In the genomic region with DNA sequence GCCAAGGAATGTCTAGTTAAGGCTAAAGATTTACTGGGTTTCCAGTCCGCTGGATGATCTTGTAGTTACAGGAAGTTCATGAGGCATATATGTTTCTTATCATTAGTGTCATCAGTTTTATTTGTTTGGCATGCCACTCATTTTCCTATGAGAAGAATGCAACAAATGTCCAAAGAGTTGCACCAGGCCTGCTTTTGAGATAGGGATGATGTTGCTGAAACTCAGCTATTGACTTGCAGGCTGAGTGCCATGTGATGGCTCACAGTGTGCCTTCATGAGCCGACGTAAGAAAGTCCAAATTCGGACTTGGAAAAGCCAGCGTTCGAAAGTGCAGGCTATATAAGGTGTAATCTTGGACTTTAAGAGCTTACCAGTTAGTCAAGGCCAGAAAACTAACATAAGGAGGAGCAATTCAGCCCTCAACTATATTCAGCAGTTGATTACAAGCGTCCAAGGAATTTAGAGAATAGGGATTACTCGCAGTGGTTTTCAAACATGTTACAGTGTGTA, we compare ENCODE assay signal across 12 cellular contexts.
DNase-seq lines count a peak whose midpoint lies in the region; ATAC-seq, FAIRE-seq and TF ChIP-seq lines count a peak whose summit lies in the region.
"Had no signal": no experiment of that assay in that cellular context is flagged by ENCODE, and none has a peak within 500 bp of the region (broad histone marks: within the 10 kb centered on the region; RNA-seq: fewer than 3 reads in every experiment).

No MANE protein-coding gene starts in this region.

- H3K9me3 Mint-ChIP-seq in activated CD8-positive, alpha-beta memory T cell treated with anti-CD3 and anti-CD28 coated beads, Interleukin-2, amount 10 ng/mL, durations not matched to agents 7 days and 5 days (ENCODE audit: low read depth), result peaks cover 6% of the 10 kb centered on the region
- H3K9me3 Mint-ChIP-seq in activated T-helper 17 cell treated with anti-CD3 and anti-CD28 coated beads, Interleukin-2, amount 50 U/mL, for 72 hours, result peaks cover 3% of the 10 kb centered on the region

- no peak overlapping the region for H3K4me2 ChIP-seq in keratinocyte (ENCODE audit: control insufficient read depth, extremely low read depth, insufficient read depth, low read depth, low read length)

- WGBS in transverse colon (ENCODE audit: low coverage in 1 of 2), 2 donors, result 63 to 66% methylated on average over 1 to 8 of the region's 8 CpGs

- H3K4me3 Mint-ChIP-seq in activated CD8-positive, alpha-beta memory T cell treated with anti-CD3 and anti-CD28 coated beads, Interleukin-2, amount 10 ng/mL, durations not matched to agents 7 days and 5 days, result no peak overlapping the region
- H3K4me3 Mint-ChIP-seq in activated T-helper 17 cell treated with anti-CD3 and anti-CD28 coated beads, Interleukin-2, amount 50 U/mL, for 72 hours, result peak overlapping the region; percentile 46

- no peaks in the 10 kb centered on the region for H4K20me1 ChIP-seq in keratinocyte (ENCODE audit: control insufficient read depth, extremely low read depth, insufficient read depth, low read length)

- no peak overlapping the region for H2AFZ ChIP-seq in keratinocyte (ENCODE audit: control insufficient read depth, low read length)

- H3K36me3 Mint-ChIP-seq in activated CD8-positive, alpha-beta memory T cell treated with anti-CD3 and anti-CD28 coated beads, Interleukin-2, amount 10 ng/mL, durations not matched to agents 7 days and 5 days, result peaks cover 48% of the 10 kb centered on the region
- H3K36me3 Mint-ChIP-seq in activated T-helper 17 cell treated with anti-CD3 and anti-CD28 coated beads, Interleukin-2, amount 50 U/mL, for 72 hours (ENCODE audit: low read depth), result peaks cover 10% of the 10 kb centered on the region

- H3K79me2 ChIP-seq in keratinocyte (ENCODE audit: control insufficient read depth, insufficient read depth, low read length), result no peaks in the 10 kb centered on the region

- TF ChIP-seq CTCF in keratinocyte (optimal IDR thresholded peaks at IDR 0.05 in 1 of 3, IDR thresholded peaks at IDR 0.05 in 1 of 3, conservative IDR thresholded peaks at IDR 0.05 in 1 of 3; ENCODE audit: extremely low read depth in 1 of 3, insufficient read depth in 2 of 3, low read length in 3 of 3) (no peak), transverse colon (IDR thresholded peaks at IDR 0.05) (no peak)

- in situ Hi-C loops in transverse colon (cut with MboI; ENCODE audit: low pct_ligation_motif_present in 1 of 4, low pct_unique_long_range_greater_than_20kb in 1 of 4, low sequenced_read_pairs in 3 of 4), result no loop called here

- H3K4me3 ChIP-seq in keratinocyte (ENCODE audit: control insufficient read depth in 2 of 3, extremely low read depth in 1 of 3, insufficient read depth in 2 of 3, low read depth in 1 of 3, low read length in 3 of 3) (no peak overlapping the region), transverse colon (no peak overlapping the region)

- H3K36me3 ChIP-seq in keratinocyte (ENCODE audit: control insufficient read depth in 2 of 2, extremely low read depth in 1 of 2, insufficient read depth in 2 of 2, low read length in 2 of 2) (peaks cover 0 to 2% of the 10 kb centered on the region in 2 experiments), transverse colon (no peaks in the 10 kb centered on the region)

- peak overlapping the region; percentile 65 for H3K27ac Mint-ChIP-seq in activated CD8-positive, alpha-beta memory T cell treated with anti-CD3 and anti-CD28 coated beads, Interleukin-2, amount 10 ng/mL, durations not matched to agents 7 days and 5 days
- peak overlapping the region; percentile 47 for H3K27ac Mint-ChIP-seq in activated T-helper 17 cell treated with anti-CD3 and anti-CD28 coated beads, Interleukin-2, amount 50 U/mL, for 72 hours

- intact Hi-C loops in transverse colon (cut with DNase I; ENCODE audit: low total_unique reads), result loop anchor here (2.0 to 10.0 kb wide), 3 partner anchors 36 to 132 kb away; partner anchors contain the start of gene RIN3

- dilution Hi-C loops in keratinocyte (cut with MboI; ENCODE audit: extremely low pct_ligation_motif_present, low sequenced_read_pairs), result no loop called here

- no peak for DNase-seq in activated CD8-positive, alpha-beta memory T cell treated with anti-CD3 and anti-CD28 coated beads, Interleukin-2, amount 10 ng/mL, durations not matched to agents 7 days and 5 days
- no peak for DNase-seq in activated CD8-positive, alpha-beta memory T cell treated with anti-CD3 and anti-CD28 coated beads for 24 hours
- DNase-seq in keratinocyte (ENCODE audit: low read depth, low spot score) (no peak), transverse colon (peak; percentile 46), cerebellar cortex (ENCODE audit: low spot score) (no peak), NCI-H1105 (lab: John Stamatoyannopoulos, UW) (no peak)
- DNase-seq: SHP77; stimulated activated CD4-positive, alpha-beta T cell treated with anti-CD3 and anti-CD28 coated beads, Interleukin-4, amount 100 ng/mL, for 24 hours had no signal

- no peak overlapping the region for H3K9ac ChIP-seq in keratinocyte (ENCODE audit: control insufficient read depth, extremely low read depth, insufficient read depth, low read length)

- H3K4me1 ChIP-seq in keratinocyte (ENCODE audit: control insufficient read depth, extremely low read depth, insufficient read depth, low read length) (peaks cover 6% of the 10 kb centered on the region), transverse colon (peaks cover 28 to 53% (median 31%) of the 10 kb centered on the region in 4 donors)

- peaks cover 61% of the 10 kb centered on the region for H3K4me1 Mint-ChIP-seq in activated CD8-positive, alpha-beta memory T cell treated with anti-CD3 and anti-CD28 coated beads, Interleukin-2, amount 10 ng/mL, durations not matched to agents 7 days and 5 days
- peaks cover 30% of the 10 kb centered on the region for H3K4me1 Mint-ChIP-seq in activated T-helper 17 cell treated with anti-CD3 and anti-CD28 coated beads, Interleukin-2, amount 50 U/mL, for 72 hours

- no peak for ATAC-seq in activated CD8-positive, alpha-beta memory T cell treated with anti-CD3 and anti-CD28 coated beads, Interleukin-2, amount 10 ng/mL, durations not matched to agents 7 days and 5 days
- no peak for ATAC-seq in activated T-helper 17 cell treated with anti-CD3 and anti-CD28 coated beads, Interleukin-2, amount 50 U/mL, for 72 hours (replicated peaks)
- ATAC-seq in GM19463 (IDR thresholded peaks at IDR 0.05; ENCODE audit: unreplicated experiment), result no peak
- ATAC-seq: left lobe of liver had no signal

- no peaks in the 10 kb centered on the region for H3K27me3 ChIP-seq in keratinocyte (ENCODE audit: control insufficient read depth, extremely low read depth, insufficient read depth, low read length)
- no peaks in the 10 kb centered on the region for H3K27me3 ChIP-seq in transverse colon

- H3K9me3 ChIP-seq in keratinocyte (ENCODE audit: control insufficient read depth, low read depth, low read length) (peaks cover 3% of the 10 kb centered on the region), transverse colon (no peaks in the 10 kb centered on the region)
- H3K9me3 ChIP-seq: Caco-2 had no signal

- H3K9me1 ChIP-seq in keratinocyte (ENCODE audit: control insufficient read depth, extremely low read depth, insufficient read depth, low read length), result no peaks in the 10 kb centered on the region

- FAIRE-seq in keratinocyte (lab: Jason Lieb, UNC), result peak; percentile 5

- H3K27ac ChIP-seq in keratinocyte (ENCODE audit: control insufficient read depth, insufficient read depth, low read length) (no peak overlapping the region), transverse colon (peak overlapping the region; percentile 83 to 92 (median 88))

- peak; percentile 93 for TF ChIP-seq EP300 in transverse colon (IDR thresholded peaks at IDR 0.05; ENCODE audit: low read depth)

- CTCF ChIA-PET in activated CD8-positive, alpha-beta memory T cell treated with anti-CD3 and anti-CD28 coated beads, Interleukin-2, amount 10 ng/mL, durations not matched to agents 7 days and 5 days (lab: Charles Lee), result interaction anchor here (1.4 kb wide), 1 partner anchor 10 kb away, joined by 5 read pairs; no protein-coding TSS in a partner anchor

- no peak for TF ChIP-seq POLR2A in transverse colon (IDR thresholded peaks at IDR 0.05)

- H3K27me3 Mint-ChIP-seq in activated CD8-positive, alpha-beta memory T cell treated with anti-CD3 and anti-CD28 coated beads, Interleukin-2, amount 10 ng/mL, durations not matched to agents 7 days and 5 days, result no peaks in the 10 kb centered on the region
- no peaks in the 10 kb centered on the region for H3K27me3 Mint-ChIP-seq in activated T-helper 17 cell treated with anti-CD3 and anti-CD28 coated beads, Interleukin-2, amount 50 U/mL, for 72 hours
